8 cellular contexts compared by ENCODE assay signal in the genomic region with DNA sequence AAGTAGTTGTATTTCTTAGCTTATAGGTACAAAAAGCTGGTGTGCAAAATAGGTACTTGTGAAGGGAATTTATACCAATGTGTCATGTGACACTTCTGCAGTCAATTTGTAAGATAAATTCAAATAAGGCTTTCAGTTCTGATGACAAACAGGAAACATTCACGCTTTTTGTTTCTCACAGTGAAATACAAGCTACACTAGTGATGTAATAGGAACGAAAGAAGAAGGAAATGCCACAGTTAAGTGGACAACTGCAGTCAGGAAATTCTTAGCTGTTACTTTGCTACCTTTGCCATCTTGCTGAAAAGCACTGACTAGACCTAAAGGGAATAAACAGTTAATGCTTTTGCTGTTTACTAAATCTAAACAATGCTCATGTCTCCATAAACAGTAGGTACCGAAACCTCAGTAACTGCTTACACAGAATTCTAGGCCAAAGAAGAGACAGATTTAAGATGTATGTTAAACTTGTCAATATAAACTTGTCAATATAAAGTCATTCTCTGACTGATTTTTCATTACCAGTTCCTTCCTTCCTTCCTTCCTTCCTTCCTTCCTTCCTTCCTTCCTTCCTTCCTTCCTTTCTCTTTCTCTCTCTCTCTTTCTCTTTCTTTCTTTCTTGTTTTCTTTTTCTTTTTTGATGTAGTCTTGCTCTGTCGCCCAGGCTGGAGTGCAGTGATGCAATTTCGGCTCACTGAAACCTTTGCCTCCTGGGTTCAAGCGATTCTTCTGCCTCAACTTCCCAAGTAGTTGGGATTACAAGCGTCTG. TPM values are rescaled to one million over a fixed set of nuclear protein-coding genes. Genes with fewer than 3 reads are reported as not detected.
A peak's percentile ranks its signal among the peaks of the same experiment; 100 is the strongest.
DNase-seq lines count a peak whose midpoint lies in the region; ATAC-seq and TF ChIP-seq lines count a peak whose summit lies in the region.

No MANE protein-coding gene starts in this region.

- no peak for DNase-seq in activated CD4-positive, alpha-beta T cell treated with anti-CD3 and anti-CD28 coated beads for 36 hours
- DNase-seq in activated CD4-positive, alpha-beta T cell treated with anti-CD3 and anti-CD28 coated beads for 48 hours = no peak
- peak; percentile 68 for DNase-seq in OCI-LY7 (ENCODE audit: low spot score)
- DNase-seq in naive thymus-derived CD4-positive, alpha-beta T cell = peak in 7 of 9 donors; percentile 12 to 56 (median 33)
- DNase-seq in stimulated activated CD4-positive, alpha-beta T cell treated with anti-CD3 and anti-CD28 coated beads, Interleukin-4, amount 100 ng/mL, for 4 hours = no peak
- no peak for DNase-seq in NCI-H2107 treated with DMSO at 0.1 percent for 48 hours (lab: John Stamatoyannopoulos, UW; ENCODE audit: unreplicated experiment)
- DNase-seq in mesendoderm = no peak

- BruUV-seq in OCI-LY7 (replicated peaks; lab: Mats Ljungman, UMichigan) = no TSS peak

- no peak overlapping the region for H4K8ac ChIP-seq in mesendoderm (ENCODE audit: low read depth, low read length)

- H3K79me2 ChIP-seq in OCI-LY7 (ENCODE audit: insufficient read depth, low read depth, low read length) (no peaks in the 10 kb centered on the region), mesendoderm (ENCODE audit: control insufficient read depth, insufficient read depth, low read length) (no peaks in the 10 kb centered on the region)

- H3K4me3 Mint-ChIP-seq in activated CD4-positive, alpha-beta T cell treated with anti-CD3 and anti-CD28 coated beads for 36 hours = no peak overlapping the region
- peak overlapping the region in 5 of 10 donors; percentile 4 to 65 (median 43) for H3K4me3 Mint-ChIP-seq in naive thymus-derived CD4-positive, alpha-beta T cell

- H3K27ac ChIP-seq in OCI-LY7 (ENCODE audit: low read depth, low read length, poor library complexity, severe bottlenecking) (peak overlapping the region; percentile 38), mesendoderm (ENCODE audit: low read depth, low read length) (no peak overlapping the region)
- no peak overlapping the region for H3K27ac ChIP-seq in naive thymus-derived CD4-positive, alpha-beta T cell (ENCODE audit: low read depth, low read length)

- intact Hi-C loops in activated CD4-positive, alpha-beta T cell treated with anti-CD3 and anti-CD28 coated beads for 36 hours (cut with DNase I, micrococcal nuclease) = loop anchor here (2.0 to 10.0 kb wide), 6 partner anchors 36 to 1924 kb away; a partner anchor contains a TSS
- intact Hi-C loops in OCI-LY7 (cut with micrococcal nuclease; ENCODE audit: unreplicated experiment) = loop anchor here (5.0 kb wide), 1 partner anchor 352 kb away; a partner anchor contains a TSS
- intact Hi-C loops in naive thymus-derived CD4-positive, alpha-beta T cell (cut with micrococcal nuclease) = loop anchor here (1.0 to 10.0 kb wide), 3 partner anchors 9 to 1176 kb away; no protein-coding TSS in a partner anchor

- H3K9me2 ChIP-seq in OCI-LY7 (ENCODE audit: insufficient read depth, low read length) = no peaks in the 10 kb centered on the region

- TF ChIP-seq CTCF in OCI-LY7 (conservative IDR thresholded peaks at IDR 0.05; ENCODE audit: low read length) = no peak

- no peaks in the 10 kb centered on the region for H4K20me1 ChIP-seq in OCI-LY7 (ENCODE audit: insufficient read depth, low read length)

- no peak overlapping the region for H2BK120ac ChIP-seq in mesendoderm (ENCODE audit: low read depth, low read length)

- peaks cover 31% of the 10 kb centered on the region for H3K4me1 Mint-ChIP-seq in activated CD4-positive, alpha-beta T cell treated with anti-CD3 and anti-CD28 coated beads for 36 hours
- peaks cover 20 to 43% (median 36%) of the 10 kb centered on the region in 7 donors for H3K4me1 Mint-ChIP-seq in naive thymus-derived CD4-positive, alpha-beta T cell

- H2BK5ac ChIP-seq in mesendoderm (ENCODE audit: low read length) = no peak overlapping the region

- peak overlapping the region; percentile 91; the same call in 1 of the 2 replicates for H2AFZ ChIP-seq in OCI-LY7 (ENCODE audit: low read length)

- POLR2A ChIA-PET in activated CD4-positive, alpha-beta T cell treated with anti-CD3 and anti-CD28 coated beads for 36 hours (lab: Charles Lee) = interaction anchor here (0.6 to 1.2 kb wide), 4 partner anchors 10 to 794 kb away, joined by 3 to 6 read pairs (median 4); a partner anchor contains a TSS
- POLR2A ChIA-PET in OCI-LY7 (lab: Charles Lee) = interaction anchor here (0.6 to 1.1 kb wide), 7 partner anchors 11 to 1123 kb away, joined by 3 to 4 read pairs (median 3); no protein-coding TSS in a partner anchor
- POLR2A ChIA-PET in naive thymus-derived CD4-positive, alpha-beta T cell (lab: Charles Lee) = interaction anchor here (2.6 kb wide), 1 partner anchor 11 kb away, joined by 7 read pairs; a partner anchor contains a TSS

- H3K27me3 ChIP-seq in naive thymus-derived CD4-positive, alpha-beta T cell (ENCODE audit: control insufficient read depth in 2 of 2, insufficient read depth in 2 of 2, low read length in 2 of 2) = no peaks in the 10 kb centered on the region
- no peaks in the 10 kb centered on the region for H3K27me3 ChIP-seq in mesendoderm (ENCODE audit: insufficient read depth, low read length, poor library complexity)

- peaks cover 6% of the 10 kb centered on the region for H3K36me3 Mint-ChIP-seq in activated CD4-positive, alpha-beta T cell treated with anti-CD3 and anti-CD28 coated beads for 36 hours (ENCODE audit: low read depth)
- H3K36me3 Mint-ChIP-seq in naive thymus-derived CD4-positive, alpha-beta T cell = peaks cover 0 to 13% (median 11%) of the 10 kb centered on the region in 5 donors

- no peak overlapping the region for H3K4ac ChIP-seq in mesendoderm (ENCODE audit: low read depth, low read length)

- no peaks in the 10 kb centered on the region for H3K79me1 ChIP-seq in mesendoderm (ENCODE audit: low read length)

- H3K27me3 Mint-ChIP-seq in activated CD4-positive, alpha-beta T cell treated with anti-CD3 and anti-CD28 coated beads for 36 hours = no peaks in the 10 kb centered on the region
- no peaks in the 10 kb centered on the region for H3K27me3 Mint-ChIP-seq in naive thymus-derived CD4-positive, alpha-beta T cell

- H3K36me3 ChIP-seq in OCI-LY7 (ENCODE audit: insufficient read depth, low read length) (no peaks in the 10 kb centered on the region), mesendoderm (ENCODE audit: control insufficient read depth, insufficient read depth, low read length) (no peaks in the 10 kb centered on the region)
- no peaks in the 10 kb centered on the region for H3K36me3 ChIP-seq in naive thymus-derived CD4-positive, alpha-beta T cell (ENCODE audit: control insufficient read depth in 2 of 3, insufficient read depth in 3 of 3, low read length in 3 of 3)

- no peak overlapping the region for H2BK15ac ChIP-seq in mesendoderm (replicated peaks; ENCODE audit: low read depth)

- no peaks in the 10 kb centered on the region for H3K9me3 Mint-ChIP-seq in activated CD4-positive, alpha-beta T cell treated with anti-CD3 and anti-CD28 coated beads for 36 hours (ENCODE audit: low read depth)
- no peaks in the 10 kb centered on the region for H3K9me3 Mint-ChIP-seq in naive thymus-derived CD4-positive, alpha-beta T cell

- CTCF ChIA-PET in activated CD4-positive, alpha-beta T cell treated with anti-CD3 and anti-CD28 coated beads for 36 hours (lab: Charles Lee) = interaction anchor here (0.8 to 1.2 kb wide), 5 partner anchors 12 to 134 kb away, joined by 3 to 6 read pairs (median 3); no protein-coding TSS in a partner anchor
- CTCF ChIA-PET in OCI-LY7 (lab: Charles Lee; ENCODE audit: unreplicated experiment) = no interaction called here
- CTCF ChIA-PET in naive thymus-derived CD4-positive, alpha-beta T cell (lab: Charles Lee) = no interaction called here

- no peak overlapping the region for H2AK5ac ChIP-seq in mesendoderm (ENCODE audit: low read length)

- no peak overlapping the region for H4K5ac ChIP-seq in mesendoderm (ENCODE audit: low read length)

- H3K4me2 ChIP-seq in OCI-LY7 (ENCODE audit: low read length) = peak overlapping the region; percentile 64
- no peak overlapping the region for H3K4me2 ChIP-seq in mesendoderm (ENCODE audit: low read length)

- H3K4me3 ChIP-seq in OCI-LY7 (ENCODE audit: low read depth, low read length, poor library complexity, severe bottlenecking) = peak overlapping the region; percentile 30
- H3K4me3 ChIP-seq in naive thymus-derived CD4-positive, alpha-beta T cell (ENCODE audit: low read length) = no peak overlapping the region
- no peak overlapping the region for H3K4me3 ChIP-seq in mesendoderm (ENCODE audit: low read length)

- H3K23ac ChIP-seq in mesendoderm (ENCODE audit: low read length) = no peak overlapping the region

- no CpG with 5 or more reads among the region's 7 CpGs for WGBS in mesendoderm (ENCODE audit: extremely low coverage, insufficient coverage, low lambda C conversion rate)

- no peak overlapping the region for H3K18ac ChIP-seq in mesendoderm (ENCODE audit: low read length)

- no peak overlapping the region for H3K56ac ChIP-seq in mesendoderm (ENCODE audit: low read length)

- no peaks in the 10 kb centered on the region for H3K9me3 ChIP-seq in OCI-LY7 (ENCODE audit: low read length)
- no peaks in the 10 kb centered on the region for H3K9me3 ChIP-seq in naive thymus-derived CD4-positive, alpha-beta T cell (ENCODE audit: control insufficient read depth in 2 of 3, low read length in 3 of 3)

- peak; percentile 83 for ATAC-seq in activated CD4-positive, alpha-beta T cell treated with anti-CD3 and anti-CD28 coated beads for 36 hours
- peak; percentile 85 for ATAC-seq in HG02840 (IDR thresholded peaks at IDR 0.05; ENCODE audit: low FRiP score, unreplicated experiment)
- peak; percentile 71 for ATAC-seq in naive thymus-derived CD4-positive, alpha-beta T cell

- H3K4me1 ChIP-seq in OCI-LY7 (ENCODE audit: insufficient read depth, low read length, poor library complexity, severe bottlenecking) (peaks cover 41% of the 10 kb centered on the region), mesendoderm (ENCODE audit: control insufficient read depth, low read depth, low read length) (no peaks in the 10 kb centered on the region)
- peaks cover 0 to 6% of the 10 kb centered on the region in 2 donors for H3K4me1 ChIP-seq in naive thymus-derived CD4-positive, alpha-beta T cell (ENCODE audit: control insufficient read depth in 2 of 2, insufficient read depth in 2 of 2, low read length in 2 of 2)

- H3K9ac ChIP-seq in mesendoderm (ENCODE audit: low read length) = no peak overlapping the region

- H3K27ac Mint-ChIP-seq in activated CD4-positive, alpha-beta T cell treated with anti-CD3 and anti-CD28 coated beads for 36 hours = peak overlapping the region; percentile 87
- peak overlapping the region; percentile 71 to 91 (median 83) for H3K27ac Mint-ChIP-seq in naive thymus-derived CD4-positive, alpha-beta T cell

RNA-seq across cellular contexts. Expression of a gene that starts 10.1 kb away (rescaled TPM):
- total RNA-seq in activated CD4-positive, alpha-beta T cell treated with anti-CD3 and anti-CD28 coated beads for 36 hours = 1 to 10 TPM; 5.7 to 6.5 TPM
- 4.5 and 5.5 TPM in 2 replicates for total RNA-seq in OCI-LY7 (2014; rRNA removed; shearing (Covaris generic))
- 6.8 and 9.1 TPM in 2 replicates for total RNA-seq in OCI-LY7 (2022)
- 100 to 1,000 TPM in 1 of 5 experiments, 10 to 100 TPM in 4; 20.7 to 118 (median 44.5) TPM for total RNA-seq in naive thymus-derived CD4-positive, alpha-beta T cell
- polyA plus RNA-seq in naive thymus-derived CD4-positive, alpha-beta T cell = 1 to 10 TPM; 8.1 to 8.7 TPM
- polyA plus RNA-seq in mesendoderm (2013, experiment 1 of 2) = 1.1 TPM
- 1.1 TPM for polyA plus RNA-seq in mesendoderm (2013, experiment 2 of 2)

Comparison
In these comparisons a context has a peak if more than half of its experiments do, and no peak if none do; other contexts are left out.
1. DNase-seq: peak in OCI-LY7 (single experiment) and naive thymus-derived CD4-positive, alpha-beta T cell (7 of 9); none in activated CD4-positive, alpha-beta T cell treated with anti-CD3 and anti-CD28 coated beads for 36 hours (single experiment), activated CD4-positive, alpha-beta T cell treated with anti-CD3 and anti-CD28 coated beads for 48 hours (single experiment), stimulated activated CD4-positive, alpha-beta T cell treated with anti-CD3 and anti-CD28 coated beads, Interleukin-4, amount 100 ng/mL, for 4 hours (0 of 2), NCI-H2107 treated with DMSO at 0.1 percent for 48 hours (single experiment) and mesendoderm (single experiment).
2. Peak in every context shown above with its lines, with median percentiles within 50 percentile points of each other: ATAC-seq.